Comparison of ENCODE assay signal across 1 cellular context in genomic region chr14:69880051-69880487, GRCh38.
TF ChIP-seq lines count a peak whose summit lies in the region.

No MANE protein-coding gene starts in this region.

TF ChIP-seq in HEK293, 187 proteins besides CTCF, POLR2A, EP300 and RAD21 (continued from another document and continues in another):
- TF ChIP-seq PRDM4 (tag by site-specific recombination; IDR thresholded peaks at IDR 0.05) (peak; percentile 98), ZSCAN16 (tag by site-specific recombination; IDR thresholded peaks at IDR 0.05) (no peak), ZBTB8A (tag by site-specific recombination; IDR thresholded peaks at IDR 0.05) (peak; percentile 25), ZNF266 (tag by site-specific recombination; IDR thresholded peaks at IDR 0.05; ENCODE audit: low read depth) (no peak), ZNF155 (tag by site-specific recombination; IDR thresholded peaks at IDR 0.05) (no peak), KLF9 (tag by site-specific recombination; IDR thresholded peaks at IDR 0.05; ENCODE audit: low read depth) (peak; percentile 78), ZNF792 (tag by site-specific recombination; IDR thresholded peaks at IDR 0.05) (no peak), ZBTB49 (tag by site-specific recombination; IDR thresholded peaks at IDR 0.05; ENCODE audit: low read depth) (no peak), ZNF548 (tag by site-specific recombination; IDR thresholded peaks at IDR 0.05) (no peak), ZNF324 (tag by site-specific recombination; IDR thresholded peaks at IDR 0.05) (peak; percentile 61; the same call in 1 of the 2 replicates), ZNF114 (tag by site-specific recombination; IDR thresholded peaks at IDR 0.05) (no peak), WT1 (tag by site-specific recombination; IDR thresholded peaks at IDR 0.05) (peak; percentile 75), ZNF514 (tag by site-specific recombination; IDR thresholded peaks at IDR 0.05) (no peak), ZNF311 (tag by site-specific recombination; IDR thresholded peaks at IDR 0.05; ENCODE audit: borderline replicate concordance) (no peak), ZSCAN30 (tag by site-specific recombination; IDR thresholded peaks at IDR 0.05) (peak; percentile 89), ZNF175 (tag by site-specific recombination; IDR thresholded peaks at IDR 0.05) (no peak), ZNF16 (tag by site-specific recombination; IDR thresholded peaks at IDR 0.05; ENCODE audit: low read depth) (no peak), HOXC10 (CRISPR knock-in tag; IDR thresholded peaks at IDR 0.05) (no peak), YY2 (tag by site-specific recombination; IDR thresholded peaks at IDR 0.05) (no peak), ZNF121 (tag by site-specific recombination; IDR thresholded peaks at IDR 0.05) (no peak), MYNN (tag by site-specific recombination; IDR thresholded peaks at IDR 0.05; ENCODE audit: borderline replicate concordance) (no peak), ZNF600 (tag by site-specific recombination; IDR thresholded peaks at IDR 0.05) (no peak), ZNF521 (tag by site-specific recombination; IDR thresholded peaks at IDR 0.05) (no peak), ZNF660 (tag by site-specific recombination; IDR thresholded peaks at IDR 0.05) (no peak), ZNF785 (tag by site-specific recombination; IDR thresholded peaks at IDR 0.05) (no peak), KLF10 (tag by site-specific recombination; IDR thresholded peaks at IDR 0.05) (peak; percentile 84), ZBTB20 (tag by site-specific recombination; IDR thresholded peaks at IDR 0.05) (no peak), ZNF335 (tag by site-specific recombination; conservative IDR thresholded peaks at IDR 0.05) (peak; percentile 56; the same call in 1 of the 2 replicates), ZNF670 (tag by site-specific recombination; IDR thresholded peaks at IDR 0.05; ENCODE audit: low read depth) (no peak), ZNF561 (tag by site-specific recombination; IDR thresholded peaks at IDR 0.05; ENCODE audit: borderline replicate concordance) (peak; percentile 72), BCL11A (tag by site-specific recombination; IDR thresholded peaks at IDR 0.05; ENCODE audit: low read depth) (peak; percentile 62; the same call in 1 of the 2 replicates), SETDB1 (IDR thresholded peaks at IDR 0.05; ENCODE audit: insufficient read length, low read length) (no peak), ZBTB48 (tag by site-specific recombination; IDR thresholded peaks at IDR 0.05) (no peak), ZNF701 (tag by site-specific recombination; IDR thresholded peaks at IDR 0.05) (no peak), ZNF133 (tag by site-specific recombination; IDR thresholded peaks at IDR 0.05) (no peak), ZNF843 (tag by site-specific recombination; IDR thresholded peaks at IDR 0.05) (peak; percentile 99), ZNF837 (tag by site-specific recombination; IDR thresholded peaks at IDR 0.05) (no peak), ZNF138 (tag by site-specific recombination; IDR thresholded peaks at IDR 0.05; ENCODE audit: borderline replicate concordance) (no peak), ZNF555 (tag by site-specific recombination; conservative IDR thresholded peaks at IDR 0.05) (no peak), KLF16 (tag by site-specific recombination; IDR thresholded peaks at IDR 0.05) (peak; percentile 90), ZNF112 (tag by site-specific recombination; IDR thresholded peaks at IDR 0.05) (no peak), HOXA7 (CRISPR knock-in tag; IDR thresholded peaks at IDR 0.05; ENCODE audit: borderline replicate concordance) (no peak), ZNF274 (IDR thresholded peaks at IDR 0.05; ENCODE audit: low read length) (no peak), ZNF274 (tag by site-specific recombination; IDR thresholded peaks at IDR 0.05; ENCODE audit: borderline replicate concordance) (no peak), ZNF391 (tag by site-specific recombination; IDR thresholded peaks at IDR 0.05; ENCODE audit: borderline replicate concordance, low read depth) (no peak; the same call in 1 of the 2 replicates), ZNF585B (tag by site-specific recombination; IDR thresholded peaks at IDR 0.05) (no peak), HIC1 (tag by site-specific recombination; IDR thresholded peaks at IDR 0.05) (no peak), ZNF223 (tag by site-specific recombination; IDR thresholded peaks at IDR 0.05) (no peak), ZNF621 (tag by site-specific recombination; IDR thresholded peaks at IDR 0.05) (no peak), ZNF530 (tag by site-specific recombination; IDR thresholded peaks at IDR 0.05; ENCODE audit: low read depth) (no peak), TRIM28 (IDR thresholded peaks at IDR 0.05; ENCODE audit: borderline replicate concordance, low read length) (no peak), ZNF169 (tag by site-specific recombination; IDR thresholded peaks at IDR 0.05) (no peak), ZNF747 (tag by site-specific recombination; IDR thresholded peaks at IDR 0.05) (no peak), ATF2 (tag by site-specific recombination; IDR thresholded peaks at IDR 0.05; ENCODE audit: low read depth) (no peak; the same call in 1 of the 2 replicates)
- TF ChIP-seq, protein P1, sequence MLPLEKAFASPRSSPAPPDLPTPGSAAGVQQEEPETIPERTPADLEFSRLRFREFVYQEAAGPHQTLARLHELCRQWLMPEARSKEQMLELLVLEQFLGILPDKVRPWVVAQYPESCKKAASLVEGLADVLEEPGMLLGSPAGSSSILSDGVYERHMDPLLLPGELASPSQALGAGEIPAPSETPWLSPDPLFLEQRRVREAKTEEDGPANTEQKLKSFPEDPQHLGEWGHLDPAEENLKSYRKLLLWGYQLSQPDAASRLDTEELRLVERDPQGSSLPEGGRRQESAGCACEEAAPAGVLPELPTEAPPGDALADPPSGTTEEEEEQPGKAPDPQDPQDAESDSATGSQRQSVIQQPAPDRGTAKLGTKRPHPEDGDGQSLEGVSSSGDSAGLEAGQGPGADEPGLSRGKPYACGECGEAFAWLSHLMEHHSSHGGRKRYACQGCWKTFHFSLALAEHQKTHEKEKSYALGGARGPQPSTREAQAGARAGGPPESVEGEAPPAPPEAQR (tag by site-specific recombination; IDR thresholded peaks at IDR 0.05), result no peak
- TF ChIP-seq, protein P2, sequence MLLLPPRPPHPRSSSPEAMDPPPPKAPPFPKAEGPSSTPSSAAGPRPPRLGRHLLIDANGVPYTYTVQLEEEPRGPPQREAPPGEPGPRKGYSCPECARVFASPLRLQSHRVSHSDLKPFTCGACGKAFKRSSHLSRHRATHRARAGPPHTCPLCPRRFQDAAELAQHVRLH (tag by site-specific recombination; IDR thresholded peaks at IDR 0.05), result peak; percentile 91
- TF ChIP-seq, protein P3, sequence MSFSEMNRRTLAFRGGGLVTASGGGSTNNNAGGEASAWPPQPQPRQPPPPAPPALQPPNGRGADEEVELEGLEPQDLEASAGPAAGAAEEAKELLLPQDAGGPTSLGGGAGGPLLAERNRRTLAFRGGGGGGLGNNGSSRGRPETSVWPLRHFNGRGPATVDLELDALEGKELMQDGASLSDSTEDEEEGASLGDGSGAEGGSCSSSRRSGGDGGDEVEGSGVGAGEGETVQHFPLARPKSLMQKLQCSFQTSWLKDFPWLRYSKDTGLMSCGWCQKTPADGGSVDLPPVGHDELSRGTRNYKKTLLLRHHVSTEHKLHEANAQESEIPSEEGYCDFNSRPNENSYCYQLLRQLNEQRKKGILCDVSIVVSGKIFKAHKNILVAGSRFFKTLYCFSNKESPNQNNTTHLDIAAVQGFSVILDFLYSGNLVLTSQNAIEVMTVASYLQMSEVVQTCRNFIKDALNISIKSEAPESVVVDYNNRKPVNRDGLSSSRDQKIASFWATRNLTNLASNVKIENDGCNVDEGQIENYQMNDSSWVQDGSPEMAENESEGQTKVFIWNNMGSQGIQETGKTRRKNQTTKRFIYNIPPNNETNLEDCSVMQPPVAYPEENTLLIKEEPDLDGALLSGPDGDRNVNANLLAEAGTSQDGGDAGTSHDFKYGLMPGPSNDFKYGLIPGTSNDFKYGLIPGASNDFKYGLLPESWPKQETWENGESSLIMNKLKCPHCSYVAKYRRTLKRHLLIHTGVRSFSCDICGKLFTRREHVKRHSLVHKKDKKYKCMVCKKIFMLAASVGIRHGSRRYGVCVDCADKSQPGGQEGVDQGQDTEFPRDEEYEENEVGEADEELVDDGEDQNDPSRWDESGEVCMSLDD (tag by site-specific recombination; IDR thresholded peaks at IDR 0.05), result peak; percentile 39; the same call in 1 of the 2 replicates
- TF ChIP-seq, protein P4, sequence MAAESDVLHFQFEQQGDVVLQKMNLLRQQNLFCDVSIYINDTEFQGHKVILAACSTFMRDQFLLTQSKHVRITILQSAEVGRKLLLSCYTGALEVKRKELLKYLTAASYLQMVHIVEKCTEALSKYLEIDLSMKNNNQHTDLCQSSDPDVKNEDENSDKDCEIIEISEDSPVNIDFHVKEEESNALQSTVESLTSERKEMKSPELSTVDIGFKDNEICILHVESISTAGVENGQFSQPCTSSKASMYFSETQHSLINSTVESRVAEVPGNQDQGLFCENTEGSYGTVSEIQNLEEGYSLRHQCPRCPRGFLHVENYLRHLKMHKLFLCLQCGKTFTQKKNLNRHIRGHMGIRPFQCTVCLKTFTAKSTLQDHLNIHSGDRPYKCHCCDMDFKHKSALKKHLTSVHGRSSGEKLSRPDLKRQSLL (tag by site-specific recombination; IDR thresholded peaks at IDR 0.05), result no peak
- TF ChIP-seq, protein P5, sequence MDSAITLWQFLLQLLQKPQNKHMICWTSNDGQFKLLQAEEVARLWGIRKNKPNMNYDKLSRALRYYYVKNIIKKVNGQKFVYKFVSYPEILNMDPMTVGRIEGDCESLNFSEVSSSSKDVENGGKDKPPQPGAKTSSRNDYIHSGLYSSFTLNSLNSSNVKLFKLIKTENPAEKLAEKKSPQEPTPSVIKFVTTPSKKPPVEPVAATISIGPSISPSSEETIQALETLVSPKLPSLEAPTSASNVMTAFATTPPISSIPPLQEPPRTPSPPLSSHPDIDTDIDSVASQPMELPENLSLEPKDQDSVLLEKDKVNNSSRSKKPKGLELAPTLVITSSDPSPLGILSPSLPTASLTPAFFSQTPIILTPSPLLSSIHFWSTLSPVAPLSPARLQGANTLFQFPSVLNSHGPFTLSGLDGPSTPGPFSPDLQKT (IDR thresholded peaks at IDR 0.05; ENCODE audit: borderline replicate concordance, low read depth, low read length), result no peak
